18 cellular contexts compared by ENCODE assay signal in the genomic region with DNA sequence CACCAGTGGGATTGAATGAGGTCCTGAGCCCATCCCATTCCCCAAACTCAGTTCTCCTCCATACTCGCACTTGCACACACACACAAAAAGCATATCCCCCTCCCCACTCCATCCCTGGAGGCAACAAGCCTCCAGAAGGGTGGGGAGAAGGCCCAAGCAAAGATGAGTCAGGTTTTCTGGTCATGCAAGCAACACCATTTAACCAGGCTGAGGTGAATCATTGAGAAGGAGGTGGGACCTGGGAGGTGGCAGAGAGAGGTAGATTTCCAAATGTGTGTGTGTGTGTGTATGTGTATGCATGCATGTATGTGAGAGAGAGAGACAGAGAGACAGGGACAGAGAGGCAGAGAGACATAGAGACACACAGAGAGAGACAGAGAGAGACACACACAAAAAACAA.
DNase-seq lines count a peak whose midpoint lies in the region; ATAC-seq, FAIRE-seq and TF ChIP-seq lines count a peak whose summit lies in the region.
"Had no signal": no experiment of that assay in that cellular context is flagged by ENCODE, and none has a peak within 500 bp of the region (broad histone marks: within the 10 kb centered on the region; RNA-seq: fewer than 3 reads in every experiment).

No MANE protein-coding gene starts in this region.

- no peak for TF ChIP-seq CTCF in bronchial epithelial cell (IDR thresholded peaks at IDR 0.05; ENCODE audit: insufficient read depth, low read length, severe bottlenecking)
- no peak for TF ChIP-seq CTCF in chondrocyte (IDR thresholded peaks at IDR 0.05)

- ATAC-seq in HG03196 (IDR thresholded peaks at IDR 0.05; ENCODE audit: unreplicated experiment) (no peak), GM21447 (IDR thresholded peaks at IDR 0.05; ENCODE audit: unreplicated experiment) (no peak)
- ATAC-seq: left colon had no signal

- H3K4me1 Mint-ChIP-seq in chondrocyte (ENCODE audit: low read depth), result peaks cover 12% of the 10 kb centered on the region

- H3K4me3 Mint-ChIP-seq in chondrocyte (ENCODE audit: unreplicated experiment), result no peak overlapping the region
- H3K4me3 Mint-ChIP-seq: B cell had no signal

- H3K36me3 ChIP-seq in bronchial epithelial cell (ENCODE audit: control insufficient read depth, insufficient read depth, low read length), result no peaks in the 10 kb centered on the region
- H3K36me3 ChIP-seq: right lobe of liver, suprapubic skin had no signal

- H3K9me3 Mint-ChIP-seq in chondrocyte (ENCODE audit: low read depth), result no peaks in the 10 kb centered on the region

- peak; percentile 77 for FAIRE-seq in bronchial epithelial cell (lab: Jason Lieb, UNC)

- H3K27ac Mint-ChIP-seq in chondrocyte (ENCODE audit: unreplicated experiment), result no peak overlapping the region
- H3K27ac Mint-ChIP-seq: B cell had no signal

- no peaks in the 10 kb centered on the region for H3K27me3 Mint-ChIP-seq in chondrocyte (ENCODE audit: low read depth)
- H3K27me3 Mint-ChIP-seq: B cell had no signal

- H3K4me3 ChIP-seq in bronchial epithelial cell (ENCODE audit: low read depth, low read length), result no peak overlapping the region
- H3K4me3 ChIP-seq: coronary artery, right lobe of liver, suprapubic skin had no signal

- no peaks in the 10 kb centered on the region for H3K27me3 ChIP-seq in bronchial epithelial cell (ENCODE audit: control insufficient read depth, insufficient read depth, low read length)
- H3K27me3 ChIP-seq: right lobe of liver, suprapubic skin had no signal

- peak; percentile 84 for DNase-seq in Daoy (ENCODE audit: low read depth)
- peak; percentile 87 for DNase-seq in M059J (ENCODE audit: low read depth)
- DNase-seq in bronchial epithelial cell (ENCODE audit: low read depth), result peak; percentile 89
- DNase-seq in kidney tubule cell (ENCODE audit: low spot score), result peak; percentile 93
- no peak for DNase-seq in chondrocyte (ENCODE audit: low spot score)
- DNase-seq in NK-92 (lab: John Stamatoyannopoulos, UW; ENCODE audit: unreplicated experiment), result no peak
- DNase-seq: amniotic stem cell; left colon; NCI-H1105; NCI-H82; nucleus accumbens; right lobe of liver; stimulated activated CD4-positive, alpha-beta T cell treated with anti-CD3 and anti-CD28 coated beads, Interleukin-1b, Interleukin-23, amount 100 ng/mL, for 48 hours had no signal

- peaks cover 5% of the 10 kb centered on the region for H3K36me3 Mint-ChIP-seq in chondrocyte (ENCODE audit: low read depth)

Comparison
In these comparisons a context has a peak if more than half of its experiments do, and no peak if none do; other contexts are left out.
1. DNase-seq: peak in Daoy (single experiment), M059J (single experiment), bronchial epithelial cell (single experiment) and kidney tubule cell (single experiment); none in chondrocyte (single experiment) and NK-92 (single experiment).